In genomic region chr10:80484677-80485409, GRCh38 we compare ENCODE assay signal across 12 cellular contexts. TPM values are rescaled to one million over a fixed set of nuclear protein-coding genes. Genes with fewer than 3 reads are reported as not detected.
DNase-seq lines count a peak whose midpoint lies in the region; ATAC-seq and TF ChIP-seq lines count a peak whose summit lies in the region.
"Had no signal": no experiment of that assay in that cellular context is flagged by ENCODE, and none has a peak within 500 bp of the region (broad histone marks: within the 10 kb centered on the region; RNA-seq: fewer than 3 reads in every experiment).

No MANE protein-coding gene starts in this region.

- intact Hi-C loops in Calu3 (cut with micrococcal nuclease; ENCODE audit: unreplicated experiment): no loop called here

- WGBS in endodermal cell (ENCODE audit: insufficient coverage in 1 of 2, insufficient read length in 1 of 2), 2 experiments: 93 to 97% methylated on average over 2 of the region's 2 CpGs

- no peak overlapping the region for H3K9ac ChIP-seq in endodermal cell (ENCODE audit: extremely low read depth, low read length, poor library complexity, severe bottlenecking)

- H3K27me3 Mint-ChIP-seq in Calu3 (ENCODE audit: unreplicated experiment) (no peaks in the 10 kb centered on the region), progenitor cell of endocrine pancreas (no peaks in the 10 kb centered on the region), endodermal cell (ENCODE audit: insufficient read depth) (no peaks in the 10 kb centered on the region)
- no peaks in the 10 kb centered on the region for H3K27me3 Mint-ChIP-seq in central memory CD8-positive, alpha-beta T cell

- H3K36me3 ChIP-seq in RWPE2 (ENCODE audit: low read depth) (peaks cover 40% of the 10 kb centered on the region), endodermal cell (ENCODE audit: control insufficient read depth, insufficient read depth, low read length) (peaks cover 22% of the 10 kb centered on the region)

- H3K36me3 Mint-ChIP-seq in Calu3 (ENCODE audit: insufficient read depth, unreplicated experiment) (peaks cover 28% of the 10 kb centered on the region), progenitor cell of endocrine pancreas (ENCODE audit: insufficient read depth) (peaks cover 16% of the 10 kb centered on the region), endodermal cell (ENCODE audit: low read depth) (peaks cover 27% of the 10 kb centered on the region)
- H3K36me3 Mint-ChIP-seq in central memory CD8-positive, alpha-beta T cell (ENCODE audit: insufficient read depth): peaks cover 43% of the 10 kb centered on the region

- CTCF ChIA-PET in Calu3 (lab: Charles Lee): no interaction called here

- no peaks in the 10 kb centered on the region for H3K9me3 Mint-ChIP-seq in Calu3 (ENCODE audit: low read depth, unreplicated experiment)
- H3K9me3 Mint-ChIP-seq in central memory CD8-positive, alpha-beta T cell: no peaks in the 10 kb centered on the region
- no peaks in the 10 kb centered on the region for H3K9me3 Mint-ChIP-seq in progenitor cell of endocrine pancreas (ENCODE audit: low read depth)
- H3K9me3 Mint-ChIP-seq in endodermal cell: no peaks in the 10 kb centered on the region

- H3K4me1 Mint-ChIP-seq in Calu3 (ENCODE audit: low read depth, unreplicated experiment) (peaks cover 37% of the 10 kb centered on the region), progenitor cell of endocrine pancreas (ENCODE audit: low read depth) (peaks cover 31% of the 10 kb centered on the region), endodermal cell (peaks cover 40% of the 10 kb centered on the region)
- peaks cover 95% of the 10 kb centered on the region for H3K4me1 Mint-ChIP-seq in central memory CD8-positive, alpha-beta T cell

- H3K27ac Mint-ChIP-seq in Calu3 (ENCODE audit: unreplicated experiment) (peak overlapping the region; percentile 65), progenitor cell of endocrine pancreas (peak overlapping the region; percentile 28), endodermal cell (no peak overlapping the region)
- peak overlapping the region; percentile 74 for H3K27ac Mint-ChIP-seq in central memory CD8-positive, alpha-beta T cell (ENCODE audit: low read depth)

- no peak for ATAC-seq in RWPE2 (ENCODE audit: low read depth)
- no peak for ATAC-seq in central memory CD8-positive, alpha-beta T cell (replicated peaks; ENCODE audit: extremely low read depth, poor library complexity, severe bottlenecking)

- H3K4me3 ChIP-seq in RWPE2 (ENCODE audit: severe bottlenecking) (no peak overlapping the region), endodermal cell (ENCODE audit: low read length) (no peak overlapping the region)

- H3K9me3 ChIP-seq in RWPE2 (ENCODE audit: severe bottlenecking) (no peaks in the 10 kb centered on the region), endodermal cell (ENCODE audit: control insufficient read depth, low read length) (no peaks in the 10 kb centered on the region)

- no peak overlapping the region for H3K4me3 Mint-ChIP-seq in Calu3 (ENCODE audit: low read depth, unreplicated experiment)
- peak overlapping the region; percentile 66 for H3K4me3 Mint-ChIP-seq in central memory CD8-positive, alpha-beta T cell
- H3K4me3 Mint-ChIP-seq in progenitor cell of endocrine pancreas (ENCODE audit: low read depth): no peak overlapping the region
- H3K4me3 Mint-ChIP-seq in endodermal cell: no peak overlapping the region

- peak overlapping the region; percentile 22 for H3K27ac ChIP-seq in RWPE2 (ENCODE audit: poor library complexity, severe bottlenecking)
- H3K27ac ChIP-seq in endodermal cell (ENCODE audit: low read depth, low read length): no peak overlapping the region
- H3K27ac ChIP-seq: brain microvascular endothelial cell had no signal

- H3K27me3 ChIP-seq in RWPE2 (ENCODE audit: insufficient read depth, poor library complexity, severe bottlenecking) (no peaks in the 10 kb centered on the region), endodermal cell (ENCODE audit: control insufficient read depth, insufficient read depth, low read length, poor library complexity, severe bottlenecking) (no peaks in the 10 kb centered on the region)
- H3K27me3 ChIP-seq: brain microvascular endothelial cell had no signal

- no TSS peak for BruUV-seq in Calu3 (replicated peaks; lab: Mats Ljungman, UMichigan)

- DNase-seq in Calu3 (no peak), RWPE2 (ENCODE audit: low spot score) (no peak), progenitor cell of endocrine pancreas (ENCODE audit: low spot score, unreplicated experiment) (no peak), NCI-H2081 treated with DMSO at 0.1 percent for 48 hours (lab: John Stamatoyannopoulos, UW) (no peak), endodermal cell (no peak), NCI-H2107 treated with DMSO at 0.1 percent for 48 hours (lab: John Stamatoyannopoulos, UW; ENCODE audit: unreplicated experiment) (no peak)
- no peak for DNase-seq in central memory CD8-positive, alpha-beta T cell (ENCODE audit: low spot score in 2 of 2)
- DNase-seq in stimulated activated CD4-positive, alpha-beta T cell treated with anti-CD3 and anti-CD28 coated beads, Interleukin-2, amount 100 ng/mL, for 48 hours: no peak
- DNase-seq: brain microvascular endothelial cell, midbrain, NCI-H2171 treated with DMSO at 0.1 percent for 48 hours had no signal

- peaks cover 39% of the 10 kb centered on the region for H3K4me1 ChIP-seq in RWPE2 (ENCODE audit: insufficient read depth, poor library complexity, severe bottlenecking)
- H3K4me1 ChIP-seq in endodermal cell (ENCODE audit: control insufficient read depth, insufficient read depth, low read length): peaks cover 6% of the 10 kb centered on the region

- TF ChIP-seq CTCF in Calu3 (IDR thresholded peaks at IDR 0.05; ENCODE audit: unreplicated experiment) (no peak), RWPE2 (IDR thresholded peaks at IDR 0.05; ENCODE audit: poor library complexity, severe bottlenecking) (no peak), progenitor cell of endocrine pancreas (IDR thresholded peaks at IDR 0.05; ENCODE audit: unreplicated experiment) (no peak), endodermal cell (conservative IDR thresholded peaks at IDR 0.05) (no peak)

RNA-seq across cellular contexts. Expression of gene TSPAN14, which starts 30.7 kb away (rescaled TPM):
- total RNA-seq in Calu3 (2022): 98.6 and 116 TPM in 2 replicates
- 126 TPM in 2 replicates for total RNA-seq in progenitor cell of endocrine pancreas
- total RNA-seq in endodermal cell: 100 to 1,000 TPM; 121 to 123 TPM
- polyA plus RNA-seq in endodermal cell (2013, experiment 1 of 2): 142 TPM
- polyA plus RNA-seq in endodermal cell (2013, experiment 2 of 2): 127 TPM

RNA-seq across cellular contexts. Expression of gene SH2D4B, which starts 52.9 kb away (rescaled TPM):
- total RNA-seq in Calu3 (2022) (0.24 TPM in 1 of 2 replicates, not detected in the other), progenitor cell of endocrine pancreas (0.11 and 0.12 TPM in 2 replicates), endodermal cell (under 1 TPM in 1 of 2 donors, not detected in 1; 0.13 TPM)
- not detected for polyA plus RNA-seq in endodermal cell (2013, experiment 1 of 2)
- 0.33 TPM for polyA plus RNA-seq in endodermal cell (2013, experiment 2 of 2)
- total RNA-seq: epithelial cell of proximal tubule had no signal
